11 cellular contexts compared by ENCODE assay signal in the genomic region with DNA sequence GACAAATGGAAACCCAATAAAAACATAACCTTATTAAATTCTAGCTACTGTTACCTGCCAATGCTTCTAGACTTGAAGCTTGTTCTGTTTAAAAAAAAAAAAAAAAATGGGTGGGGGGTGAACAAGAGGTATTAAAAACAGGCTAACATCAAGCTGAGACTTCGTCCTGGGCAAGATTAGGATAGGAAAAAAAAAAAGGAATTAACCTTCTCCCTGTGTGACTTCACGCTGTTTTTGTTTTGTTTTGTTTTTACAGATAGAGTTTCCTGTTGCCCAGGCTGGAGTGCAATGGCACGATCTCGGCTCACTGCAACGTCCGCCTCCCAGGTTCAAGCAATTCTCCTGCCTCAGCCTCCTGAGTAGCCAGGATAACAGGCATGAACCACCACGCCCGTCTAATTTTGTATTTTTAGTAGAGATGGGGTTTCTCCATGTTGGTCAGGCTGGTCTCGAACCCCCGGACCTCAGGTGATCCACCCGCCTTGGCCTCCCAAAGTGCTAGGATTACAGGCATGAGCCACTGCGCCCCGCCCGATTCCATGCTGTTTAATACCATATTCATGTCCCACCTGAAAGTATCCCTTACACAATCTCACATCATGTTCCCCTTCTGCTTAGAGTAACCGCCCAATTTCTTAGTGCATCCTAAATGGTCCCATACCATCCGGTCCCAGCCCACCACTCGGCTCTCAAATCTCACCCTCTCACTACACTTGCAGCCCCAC. TPM values are rescaled to one million over a fixed set of nuclear protein-coding genes. Genes with fewer than 3 reads are reported as not detected.
DNase-seq lines count a peak whose midpoint lies in the region; ATAC-seq and TF ChIP-seq lines count a peak whose summit lies in the region.
"Had no signal": no experiment of that assay in that cellular context is flagged by ENCODE, and none has a peak within 500 bp of the region (broad histone marks: within the 10 kb centered on the region; RNA-seq: fewer than 3 reads in every experiment).

No MANE protein-coding gene starts in this region.

- H3K9me3 Mint-ChIP-seq in GM23338: no peaks in the 10 kb centered on the region; the same call in 2 of the 3 replicates
- H3K9me3 Mint-ChIP-seq in T-helper 2 cell treated with Interferon-gamma antibody and Interleukin-4, amounts not matched to agents 5 μg/mL and 100 μg/mL, for 36 hours: no peaks in the 10 kb centered on the region
- H3K9me3 Mint-ChIP-seq: activated naive CD8-positive, alpha-beta T cell treated with anti-CD3 and anti-CD28 coated beads, Interleukin-2, amount 10 ng/mL, durations not matched to agents 7 days and 5 days had no signal

- H3K79me2 ChIP-seq in GM23338 (replicated peaks; ENCODE audit: insufficient read depth) (peaks cover 63% of the 10 kb centered on the region), PC-3 (ENCODE audit: low read length) (peaks cover 59% of the 10 kb centered on the region)

- no TSS peak for BruUV-seq in PC-3 (replicated peaks; lab: Mats Ljungman, UMichigan)

- H3K4me1 Mint-ChIP-seq in GM23338: peaks cover 46% of the 10 kb centered on the region
- H3K4me1 Mint-ChIP-seq in T-helper 2 cell treated with Interferon-gamma antibody and Interleukin-4, amounts not matched to agents 5 μg/mL and 100 μg/mL, for 36 hours (ENCODE audit: low read depth): peaks cover 17% of the 10 kb centered on the region

- intact Hi-C loops in PC-3 (cut with micrococcal nuclease): no loop called here
- intact Hi-C loops in prostate gland (cut with DNase I): loop anchor here (5.0 kb wide), 1 partner anchor 75 kb away; no protein-coding TSS in a partner anchor
- intact Hi-C loops in spleen (cut with DNase I; ENCODE audit: low total_unique reads): no loop called here

- no peak overlapping the region for H3K9ac ChIP-seq in PC-3 (ENCODE audit: low read length)

- no peak for ATAC-seq in GM23338
- ATAC-seq in PC-3: no peak
- ATAC-seq in GM18907 (IDR thresholded peaks at IDR 0.05; ENCODE audit: unreplicated experiment): no peak
- ATAC-seq: left lobe of liver had no signal

- H3F3A ChIP-seq in GM23338 (replicated peaks; ENCODE audit: low read depth): no peaks in the 10 kb centered on the region
- H3F3A ChIP-seq in PC-3 (ENCODE audit: low read length, unreplicated experiment): no peaks in the 10 kb centered on the region

- H3K27ac Mint-ChIP-seq in GM23338: peak overlapping the region; percentile 53
- no peak overlapping the region for H3K27ac Mint-ChIP-seq in T-helper 2 cell treated with Interferon-gamma antibody and Interleukin-4, amounts not matched to agents 5 μg/mL and 100 μg/mL, for 36 hours
- H3K27ac Mint-ChIP-seq: activated naive CD8-positive, alpha-beta T cell treated with anti-CD3 and anti-CD28 coated beads, Interleukin-2, amount 10 ng/mL, durations not matched to agents 7 days and 5 days had no signal

- TF ChIP-seq POLR2A in prostate gland (IDR thresholded peaks at IDR 0.05) (no peak), spleen (IDR thresholded peaks at IDR 0.05) (no peak)

- H3K27me3 Mint-ChIP-seq in GM23338 (ENCODE audit: insufficient read depth, low read depth, poor library complexity): peaks cover 6% of the 10 kb centered on the region
- peaks cover 4% of the 10 kb centered on the region for H3K27me3 Mint-ChIP-seq in T-helper 2 cell treated with Interferon-gamma antibody and Interleukin-4, amounts not matched to agents 5 μg/mL and 100 μg/mL, for 36 hours (ENCODE audit: low read depth)

- H3K9me2 ChIP-seq in GM23338 (ENCODE audit: insufficient read depth): no peaks in the 10 kb centered on the region
- H3K9me2 ChIP-seq in PC-3 (replicated peaks; ENCODE audit: low read length): no peaks in the 10 kb centered on the region

- H2AFZ ChIP-seq in GM23338: no peak overlapping the region
- no peak overlapping the region for H2AFZ ChIP-seq in PC-3 (ENCODE audit: low read length)

- H3K4me1 ChIP-seq in GM23338 (ENCODE audit: insufficient read depth) (peaks cover 45% of the 10 kb centered on the region), PC-3 (ENCODE audit: insufficient read depth, low read length) (peaks cover 27% of the 10 kb centered on the region), esophagus (ENCODE audit: control insufficient read depth in 2 of 2, insufficient read depth in 2 of 2, low read length in 1 of 2) (peaks cover 3 to 9% of the 10 kb centered on the region in 2 donors), prostate gland (replicated peaks) (peaks cover 4% of the 10 kb centered on the region), spleen (peaks cover 5 to 43% (median 18%) of the 10 kb centered on the region in 6 donors)

- WGBS in esophagus, 2 donors: 47 to 60% methylated on average over 17 of the region's 17 CpGs
- 55% methylated on average over 17 of the region's 17 CpGs for WGBS in prostate gland
- 82 to 95% (median 86%) methylated on average over 17 of the region's 17 CpGs for WGBS in spleen, 5 donors

- H3K4me2 ChIP-seq in GM23338 (peak overlapping the region; percentile 91), PC-3 (ENCODE audit: low read length) (peak overlapping the region; percentile 93)

- H3K4me3 ChIP-seq in GM23338 (peak overlapping the region; percentile 86; the same call in 1 of the 2 replicates), PC-3 (ENCODE audit: low read length) (peak overlapping the region; percentile 75), esophagus (ENCODE audit: low read depth in 1 of 2, low read length in 2 of 2) (peak overlapping the region; percentile 0 to 64), prostate gland (peak overlapping the region; percentile 61 to 66), spleen (peak overlapping the region in 1 of 8 donors; percentile 14)

- peak overlapping the region; percentile 94 for H3K4me3 Mint-ChIP-seq in GM23338
- no peak overlapping the region for H3K4me3 Mint-ChIP-seq in T-helper 2 cell treated with Interferon-gamma antibody and Interleukin-4, amounts not matched to agents 5 μg/mL and 100 μg/mL, for 36 hours

- TF ChIP-seq CTCF in GM23338 (conservative IDR thresholded peaks at IDR 0.05; ENCODE audit: low read depth in 2 of 2) (no peak), PC-3 (conservative IDR thresholded peaks at IDR 0.05; ENCODE audit: low read depth, low read length) (no peak), prostate gland (IDR thresholded peaks at IDR 0.05) (no peak), spleen (IDR thresholded peaks at IDR 0.05 in 8 of 11, conservative IDR thresholded peaks at IDR 0.05 in 3 of 11) (no peak)

- H3K36me3 ChIP-seq in GM23338 (ENCODE audit: insufficient read depth) (no peaks in the 10 kb centered on the region), PC-3 (ENCODE audit: low read depth, low read length) (no peaks in the 10 kb centered on the region), esophagus (ENCODE audit: control insufficient read depth in 2 of 2, insufficient read depth in 2 of 2, low read length in 1 of 2) (no peaks in the 10 kb centered on the region), prostate gland (no peaks in the 10 kb centered on the region), spleen (no peaks in the 10 kb centered on the region)

- DNase-seq in GM23338 (ENCODE audit: low spot score) (no peak), PC-3 (no peak), prostate gland (ENCODE audit: low spot score) (no peak), spleen (no peak)
- no peak for DNase-seq in T-helper 2 cell treated with Interferon-gamma antibody and Interleukin-4, amounts not matched to agents 5 μg/mL and 100 μg/mL, for 36 hours (ENCODE audit: low spot score)
- DNase-seq: activated naive CD8-positive, alpha-beta T cell treated with anti-CD3 and anti-CD28 coated beads, Interleukin-2, amount 10 ng/mL, durations not matched to agents 7 days and 5 days; NCI-H345; stimulated activated naive CD4-positive, alpha-beta T cell had no signal

- CTCF ChIA-PET in PC-3 (lab: Charles Lee): no interaction called here

- POLR2A ChIA-PET in PC-3 (lab: Charles Lee; ENCODE audit: unreplicated experiment): no interaction called here

- H3K27ac ChIP-seq in GM23338 (ENCODE audit: low read depth) (no peak overlapping the region), PC-3 (ENCODE audit: low read length) (peak overlapping the region; percentile 13; the same call in 1 of the 2 replicates), esophagus (ENCODE audit: low read depth in 2 of 2, low read length in 1 of 2) (peak overlapping the region; percentile 21 to 51), prostate gland (peak overlapping the region; percentile 86), spleen (no peak overlapping the region)

- peaks cover 5% of the 10 kb centered on the region; the same call in 1 of the 3 replicates for H3K36me3 Mint-ChIP-seq in GM23338 (ENCODE audit: low read depth)
- H3K36me3 Mint-ChIP-seq in T-helper 2 cell treated with Interferon-gamma antibody and Interleukin-4, amounts not matched to agents 5 μg/mL and 100 μg/mL, for 36 hours (ENCODE audit: low read depth): peaks cover 1% of the 10 kb centered on the region
- H3K36me3 Mint-ChIP-seq: activated naive CD8-positive, alpha-beta T cell treated with anti-CD3 and anti-CD28 coated beads, Interleukin-2, amount 10 ng/mL, durations not matched to agents 7 days and 5 days had no signal

- H3K9me3 ChIP-seq in PC-3 (ENCODE audit: low read length) (no peaks in the 10 kb centered on the region), esophagus (ENCODE audit: control insufficient read depth in 2 of 2, insufficient read depth in 1 of 2, low read depth in 1 of 2, low read length in 1 of 2) (no peaks in the 10 kb centered on the region), prostate gland (no peaks in the 10 kb centered on the region), spleen (no peaks in the 10 kb centered on the region)

- H3K27me3 ChIP-seq in GM23338 (ENCODE audit: insufficient read depth) (peaks cover 8% of the 10 kb centered on the region; the same call in 1 of the 2 replicates), PC-3 (ENCODE audit: low read length) (no peaks in the 10 kb centered on the region), esophagus (ENCODE audit: control insufficient read depth in 1 of 2, insufficient read depth in 2 of 2, low read length in 2 of 2) (no peaks in the 10 kb centered on the region), prostate gland (replicated peaks; ENCODE audit: insufficient read depth) (no peaks in the 10 kb centered on the region), spleen (replicated peaks in 1 of 7) (no peaks in the 10 kb centered on the region)

- peaks cover 32% of the 10 kb centered on the region for H4K20me1 ChIP-seq in GM23338 (replicated peaks; ENCODE audit: insufficient read depth)
- no peaks in the 10 kb centered on the region for H4K20me1 ChIP-seq in PC-3 (ENCODE audit: low read length)

RNA-seq across cellular contexts. Expression of a gene that starts 2.2 kb away (rescaled TPM):
- total RNA-seq in GM23338 (2014; rRNA removed; shearing (Covaris generic)): 15.5 and 17.9 TPM in 2 replicates
- polyA plus RNA-seq in GM23338 (2016; fragmentation: Nextera tagmentation; extraction: Ambion mirVana): 4.2 and 4.3 TPM in 2 replicates
- total RNA-seq in PC-3 (2014; rRNA removed): 6.7 and 7.8 TPM in 2 replicates
- 1 to 10 TPM; 3.3 to 6.5 TPM for polyA plus RNA-seq in esophagus
- 10 to 100 TPM; 16.2 to 67.3 TPM for total RNA-seq in prostate gland
- total RNA-seq in spleen: 1 to 10 TPM; 5.0 to 9.0 (median 6.5) TPM
- polyA plus RNA-seq in spleen: 1 to 10 TPM in 1 of 3 donors, under 1 TPM in 2; 0.52 to 1.2 (median 0.65) TPM

RNA-seq across cellular contexts. Expression of a gene that starts 35.5 kb away (rescaled TPM):
- 1.1 and 1.2 TPM in 2 replicates for total RNA-seq in GM23338 (2014; rRNA removed; shearing (Covaris generic))
- polyA plus RNA-seq in GM23338 (2016; fragmentation: Nextera tagmentation; extraction: Ambion mirVana): 0.97 and 1.1 TPM in 2 replicates
- total RNA-seq in PC-3 (2014; rRNA removed): 4.5 and 6.3 TPM in 2 replicates
- 10 to 100 TPM in 1 of 2 donors, 1 to 10 TPM in 1; 6.1 to 11.2 TPM for polyA plus RNA-seq in esophagus
- total RNA-seq in prostate gland: 10 to 100 TPM in 1 of 2 donors, 1 to 10 TPM in 1; 8.6 to 11.1 TPM
- not detected for total RNA-seq in spleen
- polyA plus RNA-seq in spleen: under 1 TPM in 2 of 3 donors, not detected in 1; 0.03 TPM
- total RNA-seq: activated naive CD8-positive, alpha-beta T cell treated with anti-CD3 and anti-CD28 coated beads, Interleukin-2, amount 10 ng/mL, durations not matched to agents 7 days and 5 days; left lobe of liver had no signal

Comparison
In these comparisons a context has a peak if more than half of its experiments do, and no peak if none do; other contexts are left out.
1. H3K27ac ChIP-seq: peak in PC-3 (single experiment), esophagus (2 of 2) and prostate gland (2 of 2); none in GM23338 (single experiment) and spleen (0 of 8).